1 cellular context compared by ENCODE assay signal in genomic region chr5:146475190-146475801, GRCh38.
TF ChIP-seq lines count a peak whose summit lies in the region.

No MANE protein-coding gene starts in this region.

TF ChIP-seq in SK-N-SH, 30 proteins besides CTCF, POLR2A, EP300 and RAD21:
- TF ChIP-seq USF2 (IDR thresholded peaks at IDR 0.05; ENCODE audit: borderline replicate concordance, low read depth, low read length) (no peak), USF1 (IDR thresholded peaks at IDR 0.05; ENCODE audit: borderline replicate concordance, low read depth) (no peak), FOXM1 (IDR thresholded peaks at IDR 0.05; ENCODE audit: low read depth) (no peak), RCOR1 (IDR thresholded peaks at IDR 0.05; ENCODE audit: low read length) (no peak), MAX (IDR thresholded peaks at IDR 0.05; ENCODE audit: low read depth) (no peak), EZH2phosphoT487 (IDR thresholded peaks at IDR 0.05; ENCODE audit: borderline replicate concordance, low read depth) (no peak), TCF12 (IDR thresholded peaks at IDR 0.05) (no peak), FOXJ3 (CRISPR knock-in tag; IDR thresholded peaks at IDR 0.05) (no peak), SMC3 (IDR thresholded peaks at IDR 0.05; ENCODE audit: low read depth, low read length) (no peak), CHD2 (IDR thresholded peaks at IDR 0.05; ENCODE audit: low read length, partially characterized antibody) (no peak), TAF1 (IDR thresholded peaks at IDR 0.05; ENCODE audit: borderline replicate concordance, low read depth, low read length) (no peak)
